16 cellular contexts compared by ENCODE assay signal in genomic region chr7:156865493-156865892, GRCh38. TPM values are rescaled to one million over a fixed set of nuclear protein-coding genes. Genes with fewer than 3 reads are reported as not detected.
DNase-seq lines count a peak whose midpoint lies in the region; ATAC-seq and TF ChIP-seq lines count a peak whose summit lies in the region.
"Had no signal": no experiment of that assay in that cellular context is flagged by ENCODE, and none has a peak within 500 bp of the region (broad histone marks: within the 10 kb centered on the region; RNA-seq: fewer than 3 reads in every experiment).

No MANE protein-coding gene starts in this region.

- no peak for TF ChIP-seq EP300 in suprapubic skin (IDR thresholded peaks at IDR 0.05)

- WGBS in suprapubic skin: 2% methylated on average over 1 of the region's 1 CpG
- 68 to 80% methylated on average over 1 of the region's 1 CpG for WGBS in body of pancreas, 2 donors

- H3K4me1 ChIP-seq in suprapubic skin (no peaks in the 10 kb centered on the region), body of pancreas (no peaks in the 10 kb centered on the region)

- H3K9me3 ChIP-seq in suprapubic skin: no peaks in the 10 kb centered on the region
- H3K9me3 ChIP-seq in body of pancreas: peaks cover 0 to 3% (median 0%) of the 10 kb centered on the region in 3 donors

- H3K27me3 ChIP-seq in suprapubic skin: no peaks in the 10 kb centered on the region
- H3K27me3 ChIP-seq in body of pancreas: no peaks in the 10 kb centered on the region

- H3K27ac ChIP-seq in suprapubic skin (no peak overlapping the region), body of pancreas (no peak overlapping the region)
- H3K27ac ChIP-seq: GM23248, PC-9 had no signal

- peak; percentile 19 for DNase-seq in NAMALWA (ENCODE audit: low spot score)
- peak; percentile 2 for DNase-seq in pons (ENCODE audit: low spot score)
- no peak for DNase-seq in suprapubic skin (ENCODE audit: low spot score in 2 of 2)
- DNase-seq in body of pancreas: no peak
- no peak for DNase-seq in stimulated activated CD4-positive, alpha-beta T cell treated with anti-CD3 and anti-CD28 coated beads, Interleukin-4, amount 100 ng/mL, for 24 hours
- DNase-seq: ACHN; CD4-positive, alpha-beta memory T cell; DND-41; GF-D8; GM23248; NCI-H146; NCI-H2081 treated with DMSO at 0.1 percent for 48 hours; NCI-H526; PC-9 had no signal

- ATAC-seq in GM18511 (IDR thresholded peaks at IDR 0.05; ENCODE audit: unreplicated experiment) (peak; percentile 66), HG03095 (IDR thresholded peaks at IDR 0.05; ENCODE audit: unreplicated experiment) (peak; percentile 50), body of pancreas (no peak)

- TF ChIP-seq POLR2A in suprapubic skin (IDR thresholded peaks at IDR 0.05) (no peak), body of pancreas (IDR thresholded peaks at IDR 0.05) (no peak)

- TF ChIP-seq CTCF in suprapubic skin (IDR thresholded peaks at IDR 0.05) (no peak), body of pancreas (IDR thresholded peaks at IDR 0.05) (no peak)

- intact Hi-C loops in body of pancreas (cut with DNase I): no loop called here

- H3K36me3 ChIP-seq in suprapubic skin (peaks cover 3% of the 10 kb centered on the region), body of pancreas (replicated peaks in 1 of 2; ENCODE audit: insufficient read depth in 1 of 2, low read depth in 2 of 2) (no peaks in the 10 kb centered on the region)

- H3K4me3 ChIP-seq in suprapubic skin: no peak overlapping the region
- no peak overlapping the region for H3K4me3 ChIP-seq in body of pancreas
- H3K4me3 ChIP-seq: GM23248, PC-9 had no signal

RNA-seq across cellular contexts. Expression of gene LMBR1, which starts 27.5 kb away (rescaled TPM):
- 100 to 1,000 TPM in 1 of 4 donors, 10 to 100 TPM in 3; 48.7 to 104 (median 59.1) TPM for total RNA-seq in suprapubic skin
- 10 to 100 TPM; 23.4 to 54.0 TPM for total RNA-seq in body of pancreas

Comparison
In these comparisons a context has a peak if more than half of its experiments do, and no peak if none do; other contexts are left out.
1. DNase-seq: peak in NAMALWA (single experiment) and pons (single experiment); none in suprapubic skin (0 of 2), body of pancreas (0 of 4) and stimulated activated CD4-positive, alpha-beta T cell treated with anti-CD3 and anti-CD28 coated beads, Interleukin-4, amount 100 ng/mL, for 24 hours (single experiment).